9 cellular contexts compared by ENCODE assay signal in genomic region chr11:76355172-76355571, GRCh38.
"Had no signal": no experiment of that assay in that cellular context is flagged by ENCODE, and none has a peak within 500 bp of the region (broad histone marks: within the 10 kb centered on the region; RNA-seq: fewer than 3 reads in every experiment).

No MANE protein-coding gene starts in this region.

- H3K9ac ChIP-seq: GM23248 had no signal

- DNase-seq: GM23248, GOT3, H7, HFFc6, IMR-90 had no signal

- H2AFZ ChIP-seq: GM23248 had no signal

- ATAC-seq: HCT116, K562 had no signal

- H3K4me3 ChIP-seq: GM23248, HAP-1, K562 had no signal

- FAIRE-seq: K562 had no signal

- H3K27ac ChIP-seq: GM23248, HL-60 had no signal
